1 cellular context compared by ENCODE assay signal in the genomic region with DNA sequence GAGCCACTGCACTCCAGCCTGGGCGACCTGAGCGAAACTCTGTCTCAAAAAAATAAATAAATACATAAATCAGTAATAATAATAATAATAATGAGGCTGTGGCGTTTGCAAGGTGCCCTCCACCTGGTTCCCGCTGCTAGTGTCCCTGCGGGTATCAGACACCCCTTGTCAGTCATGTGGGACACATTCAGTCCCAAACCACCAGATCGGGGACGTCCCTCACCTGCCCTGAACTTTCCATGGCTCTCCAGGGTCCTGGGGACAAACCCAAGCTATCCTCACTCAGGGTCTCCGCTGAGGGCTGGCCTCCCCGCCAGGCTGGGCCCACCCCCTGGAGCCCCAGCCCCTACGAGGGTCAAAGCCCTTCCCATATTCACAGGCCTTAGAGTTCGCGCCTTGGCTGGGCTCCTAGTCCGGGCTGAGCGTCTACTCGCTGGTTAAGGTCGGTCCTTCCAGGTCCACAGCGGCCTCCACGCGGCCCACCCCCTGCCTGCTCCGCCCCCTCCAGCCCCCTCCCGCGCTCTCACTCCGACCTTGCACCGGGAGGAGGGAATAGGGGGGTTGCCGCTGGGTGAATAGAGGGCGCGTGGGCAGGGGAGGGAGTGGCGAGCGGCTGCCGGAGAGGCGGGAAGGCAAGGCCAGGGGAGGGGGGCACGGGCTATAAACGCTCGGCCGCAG.
TF ChIP-seq lines count a peak whose summit lies in the region.

No MANE protein-coding gene starts in this region.

TF ChIP-seq in GM23338, 12 proteins besides CTCF, POLR2A, EP300 and RAD21 (continued from another document):
- TF ChIP-seq ZNF462 (CRISPR knock-in tag; IDR thresholded peaks at IDR 0.05): no peak
- TF ChIP-seq CREB1 (CRISPR knock-in tag; IDR thresholded peaks at IDR 0.05; ENCODE audit: low read depth): no peak
- no peak for TF ChIP-seq EZH2phosphoT487 (IDR thresholded peaks at IDR 0.05; ENCODE audit: unreplicated experiment)
